1 cellular context compared by ENCODE assay signal in genomic region chr7:4982741-4983140, GRCh38.
TF ChIP-seq lines count a peak whose summit lies in the region.

No MANE protein-coding gene starts in this region.

TF ChIP-seq in K562, 482 proteins besides CTCF, POLR2A, EP300 and RAD21 (continued from another document):
- TF ChIP-seq CBFA2T2 (conservative IDR thresholded peaks at IDR 0.05): 0 out of 2 replicates have a peak, but pooled peaks have one; percentile 23
